In the genomic region with DNA sequence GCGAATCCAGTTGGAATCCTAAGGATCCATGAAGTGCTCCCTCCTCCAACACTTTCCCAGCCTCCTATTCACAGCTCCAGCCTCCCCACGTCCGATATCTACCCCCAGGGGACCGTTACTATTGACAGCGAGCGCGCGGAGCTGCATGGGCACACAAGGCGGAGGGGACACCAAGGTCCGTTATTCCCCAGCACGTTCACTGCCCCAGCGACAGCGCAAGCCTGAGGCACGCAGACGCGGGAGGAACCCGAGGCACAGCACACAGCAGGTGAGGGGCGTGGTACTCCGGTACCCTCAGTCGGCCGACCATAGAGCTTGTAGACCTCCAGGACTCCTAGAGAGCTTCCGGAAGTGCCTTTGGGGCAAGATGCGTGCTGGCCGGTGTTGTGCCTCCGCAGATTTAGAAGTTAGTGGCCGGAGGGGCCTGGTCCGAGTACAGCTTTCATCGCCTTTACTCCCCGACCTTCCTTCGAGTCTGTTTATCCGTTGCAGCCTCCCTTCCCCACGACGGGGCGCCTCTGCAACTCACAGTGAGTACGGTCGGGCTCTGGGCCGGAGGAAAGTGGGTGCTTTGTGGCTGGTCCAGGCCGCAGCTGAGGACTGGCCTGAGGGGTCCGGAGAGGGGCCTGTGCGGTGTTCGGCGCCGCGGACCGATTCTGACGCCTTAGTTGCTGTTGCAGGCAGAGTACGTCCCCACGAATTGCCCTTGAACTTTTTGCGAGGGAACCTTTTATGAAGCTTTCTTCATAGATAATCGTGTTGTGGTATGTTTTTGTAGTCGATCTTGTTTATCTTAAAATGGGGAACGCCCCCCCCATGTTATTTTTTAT, we compare ENCODE assay signal across 8 cellular contexts. TPM values are rescaled to one million over a fixed set of nuclear protein-coding genes. Genes with fewer than 3 reads are reported as not detected.
DNase-seq lines count a peak whose midpoint lies in the region; ATAC-seq and FAIRE-seq lines count a peak whose summit lies in the region.

A gene (plus strand): TSS at position 384 of the 830 bp plus-strand sequence. CDS start 6,525 bp downstream, outside the sequence.

- H3K27ac ChIP-seq in effector memory CD4-positive, alpha-beta T cell (ENCODE audit: insufficient read depth, low read length, poor library complexity, severe bottlenecking) = peak within 1 kb of the TSS; percentile 64

- peak within 1 kb of the TSS; percentile 84 for H3K4me3 ChIP-seq in effector memory CD4-positive, alpha-beta T cell (ENCODE audit: insufficient read depth, low read depth, low read length, poor library complexity, severe bottlenecking)

- peak; percentile 82 for ATAC-seq in GM21367 (IDR thresholded peaks at IDR 0.05; ENCODE audit: unreplicated experiment)

- no peaks in the 10 kb centered on the region for H3K27me3 ChIP-seq in effector memory CD4-positive, alpha-beta T cell (replicated peaks; ENCODE audit: control insufficient read depth, insufficient read depth, low read length, poor library complexity, severe bottlenecking)

- peaks cover 20% of the 10 kb centered on the region for H3K4me1 ChIP-seq in effector memory CD4-positive, alpha-beta T cell (ENCODE audit: control insufficient read depth, insufficient read depth, low read length, poor library complexity, severe bottlenecking)

- no peaks in the 10 kb centered on the region for H3K9me3 ChIP-seq in effector memory CD4-positive, alpha-beta T cell (ENCODE audit: control insufficient read depth, low read length)

- peaks cover 7% of the 10 kb centered on the region for H3K36me3 ChIP-seq in effector memory CD4-positive, alpha-beta T cell (ENCODE audit: control insufficient read depth, insufficient read depth, low read length)

- peak; percentile 91 for DNase-seq in COLO829 (ENCODE audit: low spot score)
- DNase-seq in HTR-8/SVneo (ENCODE audit: insufficient read length, low spot score) = peak; percentile 95
- peak; percentile 65 to 70 for DNase-seq in NOMO-1 (lab: John Stamatoyannopoulos, UW; ENCODE audit: unreplicated experiment in 2 of 2)
- DNase-seq in activated CD8-positive, alpha-beta memory T cell treated with anti-CD3 and anti-CD28 coated beads for 24 hours = peak; percentile 86
- peak; percentile 58 to 66 (median 61) for DNase-seq in effector memory CD4-positive, alpha-beta T cell
- peak; percentile 83 to 85 for DNase-seq in lung microvascular endothelial cell (ENCODE audit: low read depth in 2 of 2)
- peak; percentile 58 for DNase-seq in stimulated activated CD8-positive, alpha-beta memory T cell treated with anti-CD3 and anti-CD28 coated beads, Interleukin-12 subunit alpha, Interleukin-12 subunit beta, amount 100 ng/mL, for 24 hours (ENCODE audit: extremely low read depth)

- FAIRE-seq in HTR-8/SVneo (lab: Jason Lieb, UNC) = peak; percentile 89

RNA-seq across cellular contexts. Expression of the gene that starts here (rescaled TPM):
- total RNA-seq in lung microvascular endothelial cell = 8.5 and 12.3 TPM in 2 replicates

Comparison
In these comparisons a context has a peak if more than half of its experiments do, and no peak if none do; other contexts are left out.
1. Peak in every context shown above with its lines: DNase-seq, ATAC-seq, H3K4me3 ChIP-seq and H3K27ac ChIP-seq.